10 cellular contexts compared by ENCODE assay signal in the genomic region with DNA sequence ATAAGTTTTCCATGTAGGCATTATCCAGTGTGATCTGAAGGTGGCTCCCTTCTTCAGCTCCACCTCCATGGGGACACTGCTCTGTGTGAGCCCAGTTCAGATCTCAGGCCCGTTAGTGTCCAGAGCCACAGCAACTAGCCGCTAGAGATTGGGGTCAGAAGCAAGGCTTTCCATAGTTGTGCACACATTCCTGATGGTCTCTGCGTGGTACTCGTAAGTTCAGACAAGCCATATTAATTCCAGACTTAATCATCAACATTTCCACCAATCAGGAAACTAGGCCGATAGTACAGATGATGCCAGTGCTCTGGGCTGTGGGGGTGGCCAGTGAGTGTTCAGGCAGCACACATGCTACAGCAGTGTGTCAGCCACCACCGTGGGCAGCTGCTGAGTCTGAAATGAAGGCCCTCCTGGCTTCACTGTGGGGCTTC. TPM values are rescaled to one million over a fixed set of nuclear protein-coding genes. Genes with fewer than 3 reads are reported as not detected.
DNase-seq lines count a peak whose midpoint lies in the region; ATAC-seq and TF ChIP-seq lines count a peak whose summit lies in the region.
"Had no signal": no experiment of that assay in that cellular context is flagged by ENCODE, and none has a peak within 500 bp of the region (broad histone marks: within the 10 kb centered on the region; RNA-seq: fewer than 3 reads in every experiment).

No MANE protein-coding gene starts in this region.

- CTCF ChIA-PET in Caco-2 (lab: Charles Lee), result no interaction called here

- TF ChIP-seq EP300 in gastroesophageal sphincter (IDR thresholded peaks at IDR 0.05), result no peak

- H3K27ac Mint-ChIP-seq in Caco-2 (ENCODE audit: unreplicated experiment), result no peak overlapping the region
- H3K27ac Mint-ChIP-seq: mesothelial cell of epicardium had no signal

- intact Hi-C loops in Caco-2 (cut with micrococcal nuclease; ENCODE audit: unreplicated experiment), result no loop called here

- H2AFZ ChIP-seq in ACC112 (ENCODE audit: low read length, unreplicated experiment), result peak overlapping the region; percentile 91

- H3K27me3 ChIP-seq in ACC112 (ENCODE audit: insufficient read depth, low read length) (no peaks in the 10 kb centered on the region), adipocyte (replicated peaks; ENCODE audit: control insufficient read depth, insufficient read depth, low read length) (no peaks in the 10 kb centered on the region), gastroesophageal sphincter (no peaks in the 10 kb centered on the region), Caco-2 (replicated peaks; ENCODE audit: control insufficient read depth, insufficient read depth, low read length) (no peaks in the 10 kb centered on the region)

- no peak for ATAC-seq in gastroesophageal sphincter

- POLR2A ChIA-PET in Caco-2 (lab: Charles Lee), result interaction anchor here (0.7 kb wide), 1 partner anchor 19 kb away, joined by 4 read pairs; no protein-coding TSS in a partner anchor

- H3K4me1 ChIP-seq in ACC112 (ENCODE audit: control insufficient read depth, insufficient read depth, low read length, unreplicated experiment) (peaks cover 10% of the 10 kb centered on the region), adipocyte (ENCODE audit: control insufficient read depth, insufficient read depth, low read length) (peaks cover 4% of the 10 kb centered on the region), gastroesophageal sphincter (no peaks in the 10 kb centered on the region), Caco-2 (no peaks in the 10 kb centered on the region)

- H3K27me3 Mint-ChIP-seq in Caco-2 (ENCODE audit: insufficient read depth, unreplicated experiment), result no peaks in the 10 kb centered on the region

- H3K27ac ChIP-seq in ACC112 (ENCODE audit: low read depth, low read length), result peak overlapping the region; percentile 61
- no peak overlapping the region for H3K27ac ChIP-seq in gastroesophageal sphincter

- no peaks in the 10 kb centered on the region for H3K36me3 Mint-ChIP-seq in Caco-2 (ENCODE audit: insufficient read depth, unreplicated experiment)

- WGBS in gastroesophageal sphincter (ENCODE audit: low coverage in 1 of 2), 2 donors, result 79% methylated on average over 2 of the region's 6 CpGs; no CpG with 5 or more reads in 1 of the 2 donors

- H3K9me3 Mint-ChIP-seq in Caco-2 (ENCODE audit: unreplicated experiment), result peaks cover 14% of the 10 kb centered on the region

- H3K9me3 ChIP-seq in adipocyte (ENCODE audit: control insufficient read depth, low read length) (no peaks in the 10 kb centered on the region), gastroesophageal sphincter (no peaks in the 10 kb centered on the region), Caco-2 (0 out of 2 replicates have a peak, but pooled peaks cover 3% of the 10 kb centered on the region)

- H3K9ac ChIP-seq in adipocyte (ENCODE audit: low read length), result peak overlapping the region; percentile 26

- peak overlapping the region; percentile 37 for H3K4me3 ChIP-seq in ACC112 (ENCODE audit: low read depth, low read length)
- no peak overlapping the region for H3K4me3 ChIP-seq in adipocyte (ENCODE audit: low read length)
- H3K4me3 ChIP-seq in gastroesophageal sphincter, result no peak overlapping the region
- no peak overlapping the region for H3K4me3 ChIP-seq in Caco-2 (ENCODE audit: low read depth, low read length)

- no peaks in the 10 kb centered on the region for H3K79me2 ChIP-seq in ACC112 (ENCODE audit: control insufficient read depth, insufficient read depth, low read length, unreplicated experiment)

- TF ChIP-seq CTCF in gastroesophageal sphincter (IDR thresholded peaks at IDR 0.05), result no peak
- TF ChIP-seq CTCF in Caco-2 (IDR thresholded peaks at IDR 0.05; ENCODE audit: insufficient read depth in 1 of 2, low read depth in 1 of 2, low read length in 1 of 2, severe bottlenecking in 1 of 2, unreplicated experiment in 1 of 2), result no peak

- H3K4me1 Mint-ChIP-seq in Caco-2 (ENCODE audit: low read depth, unreplicated experiment), result peaks cover 7% of the 10 kb centered on the region

- no peak for TF ChIP-seq POLR2A in gastroesophageal sphincter (IDR thresholded peaks at IDR 0.05)

- BruUV-seq in Caco-2 (replicated peaks; lab: Mats Ljungman, UMichigan), result no TSS peak

- H3K36me3 ChIP-seq in ACC112 (ENCODE audit: insufficient read depth, low read length) (no peaks in the 10 kb centered on the region), adipocyte (ENCODE audit: control insufficient read depth, insufficient read depth, low read length, severe bottlenecking) (no peaks in the 10 kb centered on the region), gastroesophageal sphincter (peaks cover 0 to 39% of the 10 kb centered on the region in 2 donors), Caco-2 (ENCODE audit: control insufficient read depth, insufficient read depth, low read length) (no peaks in the 10 kb centered on the region)

- H3K4me3 Mint-ChIP-seq in Caco-2 (ENCODE audit: unreplicated experiment), result no peak overlapping the region
- H3K4me3 Mint-ChIP-seq: mesothelial cell of epicardium had no signal

- DNase-seq in HPDE6-E6E7 (ENCODE audit: extremely low spot score) (peak; percentile 79), adipocyte (ENCODE audit: low read depth) (peak; percentile 90), islet precursor cell (peak; percentile 64), T-helper 2 cell (no peak), NCI-H2029 treated with DMSO at 0.1 percent for 48 hours (lab: John Stamatoyannopoulos, UW) (no peak), Caco-2 (no peak)
- DNase-seq: NCI-H526 had no signal

RNA-seq across cellular contexts. Expression of gene SYNCRIP, which starts 17.5 kb away (rescaled TPM):
- 100 to 1,000 TPM in 2 of 4 donors, 10 to 100 TPM in 2; 78.4 to 105 (median 97.9) TPM for total RNA-seq in gastroesophageal sphincter
- total RNA-seq in Caco-2 (2022), result 132 and 145 TPM in 2 replicates

Comparison
In these comparisons a context has a peak if more than half of its experiments do, and no peak if none do; other contexts are left out.
1. DNase-seq: peak in HPDE6-E6E7 (single experiment), adipocyte (single experiment) and islet precursor cell (single experiment); none in T-helper 2 cell (0 of 5), NCI-H2029 treated with DMSO at 0.1 percent for 48 hours (single experiment) and Caco-2 (0 of 2).